11 cellular contexts compared by ENCODE assay signal in genomic region chr2:214960677-214961076, GRCh38.
DNase-seq lines count a peak whose midpoint lies in the region; ATAC-seq and TF ChIP-seq lines count a peak whose summit lies in the region.
"Had no signal": no experiment of that assay in that cellular context is flagged by ENCODE, and none has a peak within 500 bp of the region (broad histone marks: within the 10 kb centered on the region; RNA-seq: fewer than 3 reads in every experiment).

No MANE protein-coding gene starts in this region.

- H3F3A ChIP-seq in smooth muscle cell (ENCODE audit: low read depth), result no peaks in the 10 kb centered on the region

- TF ChIP-seq POLR2A in vagina (IDR thresholded peaks at IDR 0.05), result no peak
- TF ChIP-seq POLR2A in upper lobe of left lung (IDR thresholded peaks at IDR 0.05), result no peak

- DNase-seq in cardiac muscle cell (ENCODE audit: low read depth in 1 of 2, low spot score in 1 of 2) (peak in 1 of 2 donors; percentile 5), cardiac septum (ENCODE audit: low spot score) (no peak), NCI-H446 treated with DMSO at 0.1 percent for 48 hours (lab: John Stamatoyannopoulos, UW) (peak; percentile 16), fibroblast of peridontal ligament (ENCODE audit: extremely low read depth) (peak; percentile 32), smooth muscle cell (lab: John Stamatoyannopoulos, UW; ENCODE audit: unreplicated experiment) (no peak), vagina (ENCODE audit: extremely low spot score in 2 of 2) (no peak), upper lobe of left lung (no peak)
- no peak for DNase-seq in stimulated activated CD4-positive, alpha-beta T cell treated with anti-CD3 and anti-CD28 coated beads, Interleukin-4, amount 100 ng/mL, for 4 hours
- DNase-seq: NCI-H69 had no signal

- H2AFZ ChIP-seq in smooth muscle cell (ENCODE audit: low read depth), result no peak overlapping the region

- intact Hi-C loops in cardiac septum (cut with DNase I), result loop anchor here (10.0 kb wide), 1 partner anchor 304 kb away; no protein-coding TSS in a partner anchor
- intact Hi-C loops in vagina (cut with DNase I), result no loop called here

- H4K20me1 ChIP-seq in smooth muscle cell (ENCODE audit: low read depth), result no peaks in the 10 kb centered on the region
- H4K20me1 ChIP-seq: BLaER1 treated with 17β-estradiol and CSF1 and Interleukin-3, amounts not matched to agents 10 nM and 100 nM had no signal

- H3K4me1 ChIP-seq in cardiac muscle cell (ENCODE audit: low read depth), result no peaks in the 10 kb centered on the region
- H3K4me1 ChIP-seq in smooth muscle cell (ENCODE audit: low read depth), result peaks cover 4% of the 10 kb centered on the region
- H3K4me1 ChIP-seq in vagina, result no peaks in the 10 kb centered on the region
- no peaks in the 10 kb centered on the region for H3K4me1 ChIP-seq in upper lobe of left lung
- H3K4me1 ChIP-seq: BLaER1 treated with 17β-estradiol and CSF1 and Interleukin-3, amounts not matched to agents 10 nM and 100 nM had no signal

- TF ChIP-seq CTCF in cardiac muscle cell (IDR thresholded peaks at IDR 0.05; ENCODE audit: low read depth, low read length) (peak; percentile 25), smooth muscle cell (IDR thresholded peaks at IDR 0.05; ENCODE audit: borderline replicate concordance, insufficient read depth, poor library complexity, severe bottlenecking) (peak; percentile 54), vagina (IDR thresholded peaks at IDR 0.05) (no peak), upper lobe of left lung (IDR thresholded peaks at IDR 0.05) (no peak)

- no peak overlapping the region for H3K9ac ChIP-seq in smooth muscle cell (ENCODE audit: low read depth)
- H3K9ac ChIP-seq: BLaER1 treated with 17β-estradiol and CSF1 and Interleukin-3, amounts not matched to agents 10 nM and 100 nM had no signal

- no peak for ATAC-seq in upper lobe of left lung (ENCODE audit: low FRiP score in 2 of 2)

- H3K79me2 ChIP-seq in smooth muscle cell (ENCODE audit: low read depth), result no peaks in the 10 kb centered on the region

- H3K36me3 ChIP-seq in cardiac muscle cell (no peaks in the 10 kb centered on the region), smooth muscle cell (ENCODE audit: low read depth) (no peaks in the 10 kb centered on the region), vagina (no peaks in the 10 kb centered on the region), upper lobe of left lung (no peaks in the 10 kb centered on the region)
- H3K36me3 ChIP-seq: BLaER1 treated with 17β-estradiol and CSF1 and Interleukin-3, amounts not matched to agents 10 nM and 100 nM had no signal

- TF ChIP-seq EP300 in upper lobe of left lung (IDR thresholded peaks at IDR 0.05), result no peak

- H3K9me3 ChIP-seq in cardiac muscle cell (ENCODE audit: low read depth), result no peaks in the 10 kb centered on the region
- no peaks in the 10 kb centered on the region for H3K9me3 ChIP-seq in smooth muscle cell (replicated peaks; ENCODE audit: low read depth)
- no peaks in the 10 kb centered on the region for H3K9me3 ChIP-seq in vagina
- H3K9me3 ChIP-seq in upper lobe of left lung, result peaks cover 0 to 4% (median 0%) of the 10 kb centered on the region in 4 donors

- H3K27me3 ChIP-seq in cardiac muscle cell (no peaks in the 10 kb centered on the region), smooth muscle cell (ENCODE audit: low read depth) (no peaks in the 10 kb centered on the region), vagina (no peaks in the 10 kb centered on the region), upper lobe of left lung (no peaks in the 10 kb centered on the region)
- H3K27me3 ChIP-seq: BLaER1 treated with 17β-estradiol and CSF1 and Interleukin-3, amounts not matched to agents 10 nM and 100 nM had no signal

- H3K27ac ChIP-seq in cardiac muscle cell (no peak overlapping the region), smooth muscle cell (ENCODE audit: low read depth) (no peak overlapping the region), vagina (no peak overlapping the region), upper lobe of left lung (no peak overlapping the region)
- H3K27ac ChIP-seq: BLaER1 treated with 17β-estradiol and CSF1 and Interleukin-3, amounts not matched to agents 10 nM and 100 nM; epithelial cell of prostate had no signal

- H3K4me3 ChIP-seq in cardiac muscle cell (no peak overlapping the region), smooth muscle cell (no peak overlapping the region), vagina (no peak overlapping the region), upper lobe of left lung (no peak overlapping the region)
- H3K4me3 ChIP-seq: BLaER1 treated with 17β-estradiol and CSF1 and Interleukin-3, amounts not matched to agents 10 nM and 100 nM had no signal

- H3K4me2 ChIP-seq in smooth muscle cell, result no peak overlapping the region
- H3K4me2 ChIP-seq: BLaER1 treated with 17β-estradiol and CSF1 and Interleukin-3, amounts not matched to agents 10 nM and 100 nM had no signal

Comparison
In these comparisons a context has a peak if more than half of its experiments do, and no peak if none do; other contexts are left out.
1. DNase-seq: peak in NCI-H446 treated with DMSO at 0.1 percent for 48 hours (single experiment) and fibroblast of peridontal ligament (single experiment); none in cardiac septum (single experiment), smooth muscle cell (single experiment), vagina (0 of 2), stimulated activated CD4-positive, alpha-beta T cell treated with anti-CD3 and anti-CD28 coated beads, Interleukin-4, amount 100 ng/mL, for 4 hours (0 of 2) and upper lobe of left lung (0 of 2).
2. CTCF ChIP-seq: peak in cardiac muscle cell (single experiment) and smooth muscle cell (single experiment); none in vagina (0 of 3) and upper lobe of left lung (0 of 6).